11 cellular contexts compared by ENCODE assay signal in the genomic region with DNA sequence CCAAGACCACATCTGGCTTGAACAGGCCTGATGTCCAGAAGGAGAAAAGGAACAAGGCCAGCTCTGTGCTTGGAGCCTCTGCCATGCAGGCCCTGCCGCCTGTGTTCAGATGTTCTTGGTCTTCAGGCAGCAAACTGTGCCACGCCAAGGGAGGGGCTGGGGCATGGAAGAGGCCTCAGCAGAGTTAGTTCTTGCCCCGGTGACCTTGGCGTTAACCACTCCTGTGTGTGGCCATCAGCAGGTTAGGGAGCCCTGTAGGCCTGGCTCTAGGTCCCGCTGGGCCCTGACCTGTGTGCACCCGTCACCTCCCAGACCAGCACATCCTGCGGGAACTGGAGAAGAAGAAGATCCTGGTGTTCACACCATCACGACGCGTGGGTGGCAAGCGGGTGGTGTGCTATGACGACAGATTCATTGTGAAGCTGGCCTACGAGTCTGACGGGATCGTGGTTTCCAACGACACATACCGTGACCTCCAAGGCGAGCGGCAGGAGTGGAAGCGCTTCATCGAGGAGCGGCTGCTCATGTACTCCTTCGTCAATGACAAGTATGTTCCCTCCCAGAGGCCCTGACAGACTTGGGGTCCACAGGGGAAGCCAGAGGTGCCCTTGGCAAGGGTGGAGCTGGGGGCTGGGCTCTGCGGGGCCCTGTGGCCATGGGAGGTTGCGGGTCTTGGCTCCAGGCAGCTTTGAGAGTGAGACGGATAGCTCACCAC. TPM values are rescaled to one million over a fixed set of nuclear protein-coding genes. Genes with fewer than 3 reads are reported as not detected.
DNase-seq lines count a peak whose midpoint lies in the region; ATAC-seq and TF ChIP-seq lines count a peak whose summit lies in the region.
"Had no signal": no experiment of that assay in that cellular context is flagged by ENCODE, and none has a peak within 500 bp of the region (broad histone marks: within the 10 kb centered on the region; RNA-seq: fewer than 3 reads in every experiment).

No MANE protein-coding gene starts in this region.

- CTCF ChIA-PET in CD8-positive, alpha-beta T cell (lab: Charles Lee): interaction anchor here (12.1 kb wide), 1 partner anchor 24 kb away, joined by 559 read pairs; no protein-coding TSS in a partner anchor
- CTCF ChIA-PET in MCF 10A (lab: Yijun Ruan, JAX): interaction anchor here (0.6 to 1.5 kb wide), 3 partner anchors 15 to 1113 kb away, joined by 3 to 6 read pairs (median 5); no protein-coding TSS in a partner anchor

- peak overlapping the region; percentile 95 for H3K27ac ChIP-seq in CD8-positive, alpha-beta T cell (ENCODE audit: low read depth, low read length)
- peak overlapping the region; percentile 89 to 98 (median 97) for H3K27ac ChIP-seq in gastrocnemius medialis
- H3K27ac ChIP-seq in aorta (ENCODE audit: low read depth in 1 of 2, low read length in 2 of 2): no peak overlapping the region

- H3K27ac Mint-ChIP-seq in CD8-positive, alpha-beta T cell: peak overlapping the region; percentile 99
- peak overlapping the region; percentile 67 for H3K27ac Mint-ChIP-seq in T-helper 2 cell treated with Interferon-gamma antibody and Interleukin-4, amounts not matched to agents 5 μg/mL and 100 μg/mL, for 36 hours
- H3K27ac Mint-ChIP-seq in MCF 10A (ENCODE audit: low read depth, unreplicated experiment): peak overlapping the region; percentile 84
- H3K27ac Mint-ChIP-seq: nephron had no signal

- H3K4me3 Mint-ChIP-seq in CD8-positive, alpha-beta T cell: peak overlapping the region; percentile 32
- no peak overlapping the region for H3K4me3 Mint-ChIP-seq in T-helper 2 cell treated with Interferon-gamma antibody and Interleukin-4, amounts not matched to agents 5 μg/mL and 100 μg/mL, for 36 hours
- no peak overlapping the region for H3K4me3 Mint-ChIP-seq in MCF 10A (ENCODE audit: unreplicated experiment)
- H3K4me3 Mint-ChIP-seq: nephron had no signal

- no peaks in the 10 kb centered on the region for H3K9me3 ChIP-seq in CD8-positive, alpha-beta T cell (ENCODE audit: low read length)
- no peaks in the 10 kb centered on the region for H3K9me3 ChIP-seq in gastrocnemius medialis
- no peaks in the 10 kb centered on the region for H3K9me3 ChIP-seq in aorta (ENCODE audit: control insufficient read depth, low read length)

- H3K4me3 ChIP-seq in CD8-positive, alpha-beta T cell (ENCODE audit: low read depth, low read length): no peak overlapping the region
- H3K4me3 ChIP-seq in gastrocnemius medialis (no peak overlapping the region), aorta (ENCODE audit: low read length in 2 of 2) (no peak overlapping the region)

- TF ChIP-seq CTCF in CD8-positive, alpha-beta T cell (IDR thresholded peaks at IDR 0.05): no peak
- TF ChIP-seq CTCF in MCF 10A (IDR thresholded peaks at IDR 0.05; ENCODE audit: unreplicated experiment) (no peak), gastrocnemius medialis (IDR thresholded peaks at IDR 0.05 in 4 of 5, conservative IDR thresholded peaks at IDR 0.05 in 1 of 5) (no peak)

- H3K4me1 ChIP-seq in CD8-positive, alpha-beta T cell (ENCODE audit: insufficient read depth, low read length): peaks cover 41% of the 10 kb centered on the region
- H3K4me1 ChIP-seq in gastrocnemius medialis: peaks cover 50 to 56% of the 10 kb centered on the region in 2 donors
- peaks cover 2 to 4% of the 10 kb centered on the region in 2 donors for H3K4me1 ChIP-seq in aorta (ENCODE audit: control insufficient read depth in 1 of 2, insufficient read depth in 2 of 2, low read length in 2 of 2)

- intact Hi-C loops in CD8-positive, alpha-beta T cell (cut with DNase I, micrococcal nuclease): no loop called here
- intact Hi-C loops in MCF 10A (cut with micrococcal nuclease): no loop called here
- intact Hi-C loops in gastrocnemius medialis (cut with DNase I; ENCODE audit: low total_unique reads): no loop called here
- intact Hi-C loops in aorta (cut with DNase I): no loop called here

- H3K36me3 ChIP-seq in CD8-positive, alpha-beta T cell (ENCODE audit: insufficient read depth, low read length): peaks cover 35% of the 10 kb centered on the region
- peaks cover 3 to 54% of the 10 kb centered on the region in 2 donors for H3K36me3 ChIP-seq in gastrocnemius medialis
- peaks cover 0 to 8% of the 10 kb centered on the region in 2 donors for H3K36me3 ChIP-seq in aorta (ENCODE audit: control insufficient read depth in 1 of 2, insufficient read depth in 2 of 2, low read length in 1 of 2)

- no peak for TF ChIP-seq POLR2A in gastrocnemius medialis (IDR thresholded peaks at IDR 0.05)

- H3K27me3 Mint-ChIP-seq in CD8-positive, alpha-beta T cell (ENCODE audit: low read depth): no peaks in the 10 kb centered on the region
- H3K27me3 Mint-ChIP-seq in T-helper 2 cell treated with Interferon-gamma antibody and Interleukin-4, amounts not matched to agents 5 μg/mL and 100 μg/mL, for 36 hours (ENCODE audit: low read depth): no peaks in the 10 kb centered on the region
- H3K27me3 Mint-ChIP-seq in MCF 10A (ENCODE audit: insufficient read depth, unreplicated experiment): no peaks in the 10 kb centered on the region

- no peaks in the 10 kb centered on the region for H3K27me3 ChIP-seq in CD8-positive, alpha-beta T cell (ENCODE audit: insufficient read depth, low read length)
- H3K27me3 ChIP-seq in gastrocnemius medialis (no peaks in the 10 kb centered on the region), aorta (ENCODE audit: control insufficient read depth in 1 of 2, insufficient read depth in 2 of 2, low read length in 1 of 2) (no peaks in the 10 kb centered on the region)

- ATAC-seq in CD8-positive, alpha-beta T cell: no peak
- ATAC-seq in gastrocnemius medialis: no peak
- ATAC-seq in aorta (ENCODE audit: low FRiP score): no peak
- ATAC-seq in GM18520 (IDR thresholded peaks at IDR 0.05; ENCODE audit: unreplicated experiment): no peak

- peaks cover 74% of the 10 kb centered on the region for H3K36me3 Mint-ChIP-seq in CD8-positive, alpha-beta T cell
- peaks cover 70% of the 10 kb centered on the region for H3K36me3 Mint-ChIP-seq in T-helper 2 cell treated with Interferon-gamma antibody and Interleukin-4, amounts not matched to agents 5 μg/mL and 100 μg/mL, for 36 hours (ENCODE audit: low read depth)
- H3K36me3 Mint-ChIP-seq in MCF 10A (ENCODE audit: insufficient read depth, unreplicated experiment): peaks cover 94% of the 10 kb centered on the region

- DNase-seq in CD8-positive, alpha-beta T cell: no peak
- peak; percentile 44 for DNase-seq in T-helper 2 cell treated with Interferon-gamma antibody and Interleukin-4, amounts not matched to agents 5 μg/mL and 100 μg/mL, for 36 hours (ENCODE audit: low spot score)
- peak; percentile 18 for DNase-seq in MCF 10A (ENCODE audit: unreplicated experiment)
- DNase-seq in gastrocnemius medialis: no peak
- no peak for DNase-seq in aorta
- DNase-seq in NCI-H187 (lab: John Stamatoyannopoulos, UW): no peak
- DNase-seq in HCEC 1CT: no peak
- DNase-seq: head of caudate nucleus, NCI-H526 had no signal

- POLR2A ChIA-PET in CD8-positive, alpha-beta T cell (lab: Charles Lee): no interaction called here
- POLR2A ChIA-PET in MCF 10A (lab: Yijun Ruan, JAX): interaction anchor here (0.7 to 1.5 kb wide), 4 partner anchors 10 to 508 kb away, joined by 3 to 4 read pairs (median 4); partner anchors contain the start of gene SF3A3

- 88 to 90% methylated on average over 25 to 26 of the region's 26 CpGs for WGBS in aorta, 2 donors

- H3K4me1 Mint-ChIP-seq in CD8-positive, alpha-beta T cell (ENCODE audit: low read depth): peaks cover 46% of the 10 kb centered on the region
- peaks cover 40% of the 10 kb centered on the region for H3K4me1 Mint-ChIP-seq in T-helper 2 cell treated with Interferon-gamma antibody and Interleukin-4, amounts not matched to agents 5 μg/mL and 100 μg/mL, for 36 hours (ENCODE audit: low read depth)
- H3K4me1 Mint-ChIP-seq in MCF 10A (ENCODE audit: insufficient read depth, unreplicated experiment): peaks cover 34% of the 10 kb centered on the region

- in situ Hi-C loops in gastrocnemius medialis (cut with MboI; ENCODE audit: low sequenced_read_pairs in 4 of 4): no loop called here

- H3K9me3 Mint-ChIP-seq in CD8-positive, alpha-beta T cell: no peaks in the 10 kb centered on the region
- no peaks in the 10 kb centered on the region for H3K9me3 Mint-ChIP-seq in T-helper 2 cell treated with Interferon-gamma antibody and Interleukin-4, amounts not matched to agents 5 μg/mL and 100 μg/mL, for 36 hours
- H3K9me3 Mint-ChIP-seq in MCF 10A (ENCODE audit: unreplicated experiment): no peaks in the 10 kb centered on the region
- H3K9me3 Mint-ChIP-seq: nephron had no signal

- no TSS peak for BruUV-seq in MCF 10A (replicated peaks; lab: Mats Ljungman, UMichigan)

RNA-seq across cellular contexts. Expression of gene ZC3H12A, which starts 7.1 kb away (rescaled TPM):
- total RNA-seq in CD8-positive, alpha-beta T cell: 100 to 1,000 TPM; 202 to 205 TPM
- 37.2 and 51.4 TPM in 2 replicates for total RNA-seq in MCF 10A (2022)
- total RNA-seq in gastrocnemius medialis: 10 to 100 TPM in 1 of 4 donors, 1 to 10 TPM in 3; 5.3 to 27.1 (median 8.6) TPM
- total RNA-seq in aorta: 10 to 100 TPM in 1 of 2 donors, 1 to 10 TPM in 1; 9.0 to 26.5 TPM
- 10 to 100 TPM in 1 of 2 donors, 1 to 10 TPM in 1; 3.8 to 14.2 TPM for polyA plus RNA-seq in aorta

RNA-seq across cellular contexts. Expression of gene MEAF6, which starts 33.1 kb away (rescaled TPM):
- 10 to 100 TPM; 43.4 to 46.0 TPM for total RNA-seq in CD8-positive, alpha-beta T cell
- total RNA-seq in MCF 10A (2022) (71.3 and 72.0 TPM in 2 replicates), gastrocnemius medialis (10 to 100 TPM; 72.1 to 81.0 (median 74.5) TPM), aorta (10 to 100 TPM; 42.4 to 50.1 TPM)
- polyA plus RNA-seq in aorta: 10 to 100 TPM; 50.7 to 54.1 TPM

Comparison
In these comparisons a context has a peak if more than half of its experiments do, and no peak if none do; other contexts are left out.
1. DNase-seq: peak in T-helper 2 cell treated with Interferon-gamma antibody and Interleukin-4, amounts not matched to agents 5 μg/mL and 100 μg/mL, for 36 hours (single experiment) and MCF 10A (single experiment); none in CD8-positive, alpha-beta T cell (0 of 7), gastrocnemius medialis (0 of 2), aorta (0 of 2), NCI-H187 (0 of 2) and HCEC 1CT (single experiment).
2. H3K27ac ChIP-seq: peak in CD8-positive, alpha-beta T cell (single experiment) and gastrocnemius medialis (4 of 4); none in aorta (0 of 2).
3. Peak in every context shown above with its lines, with median percentiles within 50 percentile points of each other: H3K27ac Mint-ChIP-seq.